In genomic region chr2:71744781-71745180, GRCh38 we compare ENCODE assay signal across 23 cellular contexts.
"Had no signal": no experiment of that assay in that cellular context is flagged by ENCODE, and none has a peak within 500 bp of the region (broad histone marks: within the 10 kb centered on the region; RNA-seq: fewer than 3 reads in every experiment).

No MANE protein-coding gene starts in this region.

- H3K27ac ChIP-seq: breast epithelium, left lung, lower lobe of right lung, parathyroid adenoma, spleen, testis, transverse colon, uterus had no signal

- H3K27me3 ChIP-seq: breast epithelium, left lung, spleen, testis, transverse colon, uterus had no signal

- H3K36me3 ChIP-seq: breast epithelium, left lung, lower lobe of right lung, spleen, transverse colon, uterus had no signal

- H3K9me3 ChIP-seq: left lung, lower lobe of right lung, testis, transverse colon had no signal

- H3K4me3 ChIP-seq: breast epithelium, left lung, lower lobe of right lung, spleen, testis, transverse colon, uterus had no signal

- ATAC-seq: activated T-helper 17 cell treated with anti-CD3 and anti-CD28 coated beads, Interleukin-2, amount 50 U/mL, for 72 hours; left lung; lower lobe of right lung; right cardiac atrium had no signal

- DNase-seq: activated CD4-positive, alpha-beta memory T cell treated with anti-CD3 and anti-CD28 coated beads for 36 hours; activated CD4-positive, alpha-beta T cell treated with anti-CD3 and anti-CD28 coated beads for 4 hours; activated CD8-positive, alpha-beta memory T cell treated with anti-CD3 and anti-CD28 coated beads, Interleukin-2, amount 50 U/mL, for 48 hours; activated gamma-delta T cell treated with Interleukin-2 at 50 U/mL for 16 hours; activated naive CD4-positive, alpha-beta T cell treated with anti-CD3 and anti-CD28 coated beads, Interleukin-2, amount 50 U/mL, for 16 hours; activated T-cell treated with anti-CD3 and anti-CD28 coated beads, Interleukin-2, amount 50 U/mL, for 24 hours; amygdala; central memory CD4-positive, alpha-beta T cell; endodermal cell; foreskin melanocyte; left lung; lower lobe of right lung; mesendoderm; occipital lobe; right cardiac atrium; spleen; stimulated activated naive CD4-positive, alpha-beta T cell; testis; transverse colon; uterus had no signal
